Comparison of ENCODE assay signal across 28 cellular contexts in the genomic region with DNA sequence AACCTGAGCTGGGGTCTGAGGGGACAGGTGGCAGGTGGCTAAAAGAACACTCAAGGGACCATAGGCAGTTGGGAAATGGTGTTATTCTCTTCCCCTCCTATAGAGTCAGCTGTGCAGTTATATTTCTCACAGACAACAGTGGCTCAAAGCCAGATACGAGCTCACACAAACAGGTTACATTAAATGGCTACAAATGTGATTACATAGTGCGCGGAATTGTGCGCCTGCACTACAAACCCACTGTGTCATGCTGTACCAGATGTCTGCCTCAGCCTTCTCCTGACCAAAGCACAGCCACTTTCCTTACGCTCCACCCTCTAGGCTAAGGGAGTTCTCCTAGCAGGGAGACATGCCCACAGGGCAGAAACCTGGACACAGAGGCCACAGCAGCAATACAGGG.
"Had no signal": no experiment of that assay in that cellular context is flagged by ENCODE, and none has a peak within 500 bp of the region (broad histone marks: within the 10 kb centered on the region; RNA-seq: fewer than 3 reads in every experiment).

No MANE protein-coding gene starts in this region.

- ATAC-seq: activated CD4-positive, CD25-positive, alpha-beta regulatory T cell treated with anti-CD3 and anti-CD28 coated beads, Interleukin-2, amount 50 U/mL, for 24 hours; left cardiac atrium; naive thymus-derived CD4-positive, alpha-beta T cell; psoas muscle; stimulated activated memory B cell treated with anti-CD40 and anti-IgM and Interleukin-4, amounts not matched to agents 10 μg/mL and 1 μg/mL and 100 μg/mL, for 72 hours; stimulated activated naive CD8-positive, alpha-beta T cell treated with anti-CD3 and anti-CD28 coated beads, Interleukin-15, amount 100 ng/mL, for 72 hours had no signal

- H3K9me3 ChIP-seq: ovary, psoas muscle, vagina had no signal

- H3K27me3 Mint-ChIP-seq: activated naive CD8-positive, alpha-beta T cell; central memory CD8-positive, alpha-beta T cell; dendritic cell treated with granulocyte-macrophage colony-stimulating factor and Interleukin-4, amounts not matched to agents 40 ng/mL and 50 ng/mL, for 4 days; naive thymus-derived CD4-positive, alpha-beta T cell; stimulated activated memory B cell treated with anti-CD40 and anti-IgM and Interleukin-4, amounts not matched to agents 10 μg/mL and 1 μg/mL and 100 μg/mL, for 72 hours; stimulated activated naive CD8-positive, alpha-beta T cell treated with anti-CD3 and anti-CD28 coated beads, Interleukin-15, amount 100 ng/mL, for 72 hours had no signal

- H3K36me3 ChIP-seq: esophagus squamous epithelium, ovary, upper lobe of left lung, vagina had no signal

- H3K27ac ChIP-seq: epithelial cell of prostate, esophagus squamous epithelium, ovary, psoas muscle, upper lobe of left lung, vagina, VCaP had no signal

- H3K4me2 ChIP-seq: smooth muscle cell had no signal

- H3K4me1 Mint-ChIP-seq: central memory CD8-positive, alpha-beta T cell; naive thymus-derived CD4-positive, alpha-beta T cell; stimulated activated memory B cell treated with anti-CD40 and anti-IgM and Interleukin-4, amounts not matched to agents 10 μg/mL and 1 μg/mL and 100 μg/mL, for 72 hours; stimulated activated naive CD8-positive, alpha-beta T cell treated with anti-CD3 and anti-CD28 coated beads, Interleukin-15, amount 100 ng/mL, for 72 hours had no signal

- H3K4me1 ChIP-seq: esophagus squamous epithelium, psoas muscle, upper lobe of left lung, vagina had no signal

- H3K27me3 ChIP-seq: esophagus squamous epithelium, ovary, upper lobe of left lung, vagina had no signal

- H3K4me3 Mint-ChIP-seq: activated naive CD8-positive, alpha-beta T cell; central memory CD8-positive, alpha-beta T cell; dendritic cell treated with granulocyte-macrophage colony-stimulating factor and Interleukin-4, amounts not matched to agents 40 ng/mL and 50 ng/mL, for 4 days; naive thymus-derived CD4-positive, alpha-beta T cell; stimulated activated memory B cell treated with anti-CD40 and anti-IgM and Interleukin-4, amounts not matched to agents 10 μg/mL and 1 μg/mL and 100 μg/mL, for 72 hours; stimulated activated naive CD8-positive, alpha-beta T cell treated with anti-CD3 and anti-CD28 coated beads, Interleukin-15, amount 100 ng/mL, for 72 hours had no signal

- H3K27ac Mint-ChIP-seq: activated naive CD8-positive, alpha-beta T cell; dendritic cell treated with granulocyte-macrophage colony-stimulating factor and Interleukin-4, amounts not matched to agents 40 ng/mL and 50 ng/mL, for 4 days; stimulated activated memory B cell treated with anti-CD40 and anti-IgM and Interleukin-4, amounts not matched to agents 10 μg/mL and 1 μg/mL and 100 μg/mL, for 72 hours; stimulated activated naive CD8-positive, alpha-beta T cell treated with anti-CD3 and anti-CD28 coated beads, Interleukin-15, amount 100 ng/mL, for 72 hours had no signal

- DNase-seq: activated CD4-positive, alpha-beta T cell treated with anti-CD3 and anti-CD28 coated beads for 48 hours; activated CD4-positive, alpha-beta T cell treated with anti-CD3 and anti-CD28 coated beads, Interleukin-2, amount 50 U/mL, for 48 hours; activated CD8-positive, alpha-beta memory T cell treated with anti-CD3 and anti-CD28 coated beads for 24 hours; activated effector memory CD4-positive, alpha-beta T cell treated with Interleukin-2 at 50 U/mL for 16 hours; activated naive CD4-positive, alpha-beta T cell treated with Interleukin-2 at 50 U/mL for 16 hours; anterior cingulate cortex; esophagus squamous epithelium; foreskin melanocyte; left cardiac atrium; midbrain; naive thymus-derived CD4-positive, alpha-beta T cell; ovary; psoas muscle; stimulated activated CD4-positive, alpha-beta T cell treated with anti-CD3 and anti-CD28 coated beads, Interleukin-1b, Interleukin-23, amount 100 ng/mL, for 48 hours; stimulated activated CD4-positive, alpha-beta T cell treated with anti-CD3 and anti-CD28 coated beads, Interleukin-4, amount 100 ng/mL, for 4 hours; stimulated activated CD8-positive, alpha-beta memory T cell treated with anti-CD3 and anti-CD28 coated beads, Interleukin-4, amount 100 ng/mL, for 48 hours; stimulated activated naive CD8-positive, alpha-beta T cell treated with anti-CD3 and anti-CD28 coated beads, Interleukin-15, amount 100 ng/mL, for 72 hours; substantia nigra; upper lobe of left lung had no signal

- H3K4me3 ChIP-seq: esophagus squamous epithelium, ovary, psoas muscle, smooth muscle cell, upper lobe of left lung, vagina had no signal

- H3K36me3 Mint-ChIP-seq: activated naive CD8-positive, alpha-beta T cell; naive thymus-derived CD4-positive, alpha-beta T cell; stimulated activated memory B cell treated with anti-CD40 and anti-IgM and Interleukin-4, amounts not matched to agents 10 μg/mL and 1 μg/mL and 100 μg/mL, for 72 hours had no signal
